ENCODE assay signal across 8 cellular contexts in the genomic region with DNA sequence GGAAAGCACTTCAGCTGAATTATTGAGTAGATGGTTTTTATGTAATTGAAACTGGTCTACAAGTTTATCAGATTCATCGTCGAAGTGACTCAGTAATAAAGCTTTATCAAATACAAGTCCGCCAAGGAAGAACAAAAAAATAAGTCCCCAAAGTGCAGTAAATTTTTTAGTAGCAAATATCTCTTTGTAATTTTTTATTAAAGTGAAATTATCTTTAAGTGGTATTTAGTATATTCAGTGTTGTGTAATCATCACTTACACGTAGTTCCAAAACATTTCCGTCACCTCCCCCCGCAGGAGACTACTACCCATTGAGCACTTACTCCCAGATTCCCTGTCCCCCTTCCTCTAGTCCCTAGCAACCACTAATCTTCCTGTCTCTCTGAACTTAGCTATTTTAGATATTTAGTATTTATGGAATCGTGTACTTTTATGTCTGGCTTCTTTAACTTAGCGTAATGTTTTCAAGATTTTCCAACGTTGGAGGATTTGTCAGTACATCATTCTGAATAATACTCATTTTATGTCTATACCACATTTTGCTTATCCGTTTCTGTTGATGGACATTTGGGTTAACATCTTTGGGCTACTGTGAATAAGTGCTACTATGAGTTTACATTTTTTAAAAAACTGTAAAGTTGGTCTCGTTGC. TPM values are rescaled to one million over a fixed set of nuclear protein-coding genes. Genes with fewer than 3 reads are reported as not detected.
DNase-seq lines count a peak whose midpoint lies in the region; ATAC-seq and TF ChIP-seq lines count a peak whose summit lies in the region.

No MANE protein-coding gene starts in this region.

- no peaks in the 10 kb centered on the region for H3K27me3 ChIP-seq in CD8-positive, alpha-beta memory T cell (ENCODE audit: insufficient read depth, low read length, poor library complexity, severe bottlenecking)
- H3K27me3 ChIP-seq in esophagus squamous epithelium, result no peaks in the 10 kb centered on the region

- CTCF ChIA-PET in CD8-positive, alpha-beta memory T cell (lab: Charles Lee), result interaction anchor here (1.2 to 2.7 kb wide), 2 partner anchors 50 to 172 kb away, joined by 5 to 7 read pairs; no protein-coding TSS in a partner anchor

- no peak for TF ChIP-seq POLR2A in esophagus squamous epithelium (IDR thresholded peaks at IDR 0.05)

- peak overlapping the region; percentile 98 for H3K27ac ChIP-seq in CD8-positive, alpha-beta memory T cell (ENCODE audit: low read depth, low read length)
- peak overlapping the region; percentile 95 to 100 (median 98) for H3K27ac ChIP-seq in esophagus squamous epithelium

- intact Hi-C loops in esophagus squamous epithelium (cut with DNase I) (loop anchor here (10.0 kb wide), 1 partner anchor 50 kb away; a partner anchor contains a TSS), natural killer cell (cut with micrococcal nuclease) (loop anchor here (10.0 kb wide), 1 partner anchor 580 kb away; a partner anchor contains a TSS)

- TF ChIP-seq CTCF in esophagus squamous epithelium (IDR thresholded peaks at IDR 0.05) (no peak), natural killer cell (IDR thresholded peaks at IDR 0.05) (no peak)

- POLR2A ChIA-PET in CD8-positive, alpha-beta memory T cell (lab: Charles Lee), result interaction anchor here (0.6 to 8.8 kb wide), 10 partner anchors 8 to 290 kb away, joined by 3 to 107 read pairs (median 6); a partner anchor contains a TSS

- WGBS in esophagus squamous epithelium, 2 donors, result 0% methylated on average over 11 of the region's 11 CpGs

- peak overlapping the region; percentile 77 for H3K4me3 ChIP-seq in CD8-positive, alpha-beta memory T cell (ENCODE audit: low read length)
- peak overlapping the region; percentile 61 to 96 (median 88) for H3K4me3 ChIP-seq in esophagus squamous epithelium

- peaks cover 49 to 68% (median 64%) of the 10 kb centered on the region in 3 donors for H3K4me1 Mint-ChIP-seq in CD8-positive, alpha-beta memory T cell
- H3K4me1 Mint-ChIP-seq in T-helper 2 cell treated with Interferon-gamma antibody and Interleukin-4, amounts not matched to agents 5 μg/mL and 100 μg/mL, for 36 hours (ENCODE audit: low read depth), result peaks cover 36% of the 10 kb centered on the region
- H3K4me1 Mint-ChIP-seq in natural killer cell, result peaks cover 69 to 70% of the 10 kb centered on the region in 2 donors

- peak in 3 of 5 donors; percentile 27 to 54 (median 37) for DNase-seq in CD8-positive, alpha-beta memory T cell
- peak; percentile 61 for DNase-seq in KBM-7
- no peak for DNase-seq in T-helper 2 cell treated with Interferon-gamma antibody and Interleukin-4, amounts not matched to agents 5 μg/mL and 100 μg/mL, for 36 hours (ENCODE audit: low spot score)
- no peak for DNase-seq in esophagus squamous epithelium (lab: John Stamatoyannopoulos, UW)
- no peak for DNase-seq in natural killer cell
- DNase-seq in NCI-H446 treated with DMSO at 0.1 percent for 48 hours (lab: John Stamatoyannopoulos, UW), result no peak
- DNase-seq in HK-2 (ENCODE audit: unreplicated experiment), result no peak
- DNase-seq in NCI-H187 treated with DMSO at 0.1 percent for 48 hours (lab: John Stamatoyannopoulos, UW), result no peak

- peak in 1 of 3 donors; percentile 8 for ATAC-seq in natural killer cell

- H3K27me3 Mint-ChIP-seq in CD8-positive, alpha-beta memory T cell, result peaks cover 0 to 9% of the 10 kb centered on the region in 2 donors
- peaks cover 2% of the 10 kb centered on the region for H3K27me3 Mint-ChIP-seq in T-helper 2 cell treated with Interferon-gamma antibody and Interleukin-4, amounts not matched to agents 5 μg/mL and 100 μg/mL, for 36 hours (ENCODE audit: low read depth)
- H3K27me3 Mint-ChIP-seq in natural killer cell (ENCODE audit: low read depth in 2 of 2), result peaks cover 0 to 2% of the 10 kb centered on the region in 2 donors

- H3K27ac Mint-ChIP-seq in CD8-positive, alpha-beta memory T cell, result peak overlapping the region; percentile 98 to 100 (median 99)
- H3K27ac Mint-ChIP-seq in T-helper 2 cell treated with Interferon-gamma antibody and Interleukin-4, amounts not matched to agents 5 μg/mL and 100 μg/mL, for 36 hours, result peak overlapping the region; percentile 100
- peak overlapping the region; percentile 97 to 99 for H3K27ac Mint-ChIP-seq in natural killer cell

- H3K9me3 ChIP-seq in CD8-positive, alpha-beta memory T cell (ENCODE audit: low read length), result no peaks in the 10 kb centered on the region
- no peaks in the 10 kb centered on the region for H3K9me3 ChIP-seq in esophagus squamous epithelium

- H3K9me3 Mint-ChIP-seq in CD8-positive, alpha-beta memory T cell, result peaks cover 0 to 3% (median 0%) of the 10 kb centered on the region in 5 donors
- no peaks in the 10 kb centered on the region for H3K9me3 Mint-ChIP-seq in T-helper 2 cell treated with Interferon-gamma antibody and Interleukin-4, amounts not matched to agents 5 μg/mL and 100 μg/mL, for 36 hours
- no peaks in the 10 kb centered on the region for H3K9me3 Mint-ChIP-seq in natural killer cell

- H3K36me3 ChIP-seq in CD8-positive, alpha-beta memory T cell (ENCODE audit: insufficient read depth, low read length), result peaks cover 36% of the 10 kb centered on the region
- peaks cover 15 to 39% (median 26%) of the 10 kb centered on the region in 3 donors for H3K36me3 ChIP-seq in esophagus squamous epithelium

- H3K4me3 Mint-ChIP-seq in CD8-positive, alpha-beta memory T cell, result peak overlapping the region; percentile 94 to 100 (median 97)
- peak overlapping the region; percentile 97 for H3K4me3 Mint-ChIP-seq in T-helper 2 cell treated with Interferon-gamma antibody and Interleukin-4, amounts not matched to agents 5 μg/mL and 100 μg/mL, for 36 hours
- peak overlapping the region; percentile 94 for H3K4me3 Mint-ChIP-seq in natural killer cell

- H3K4me1 ChIP-seq in CD8-positive, alpha-beta memory T cell (ENCODE audit: insufficient read depth, low read length), result peaks cover 50% of the 10 kb centered on the region
- peaks cover 15 to 59% (median 41%) of the 10 kb centered on the region in 3 donors for H3K4me1 ChIP-seq in esophagus squamous epithelium

- peaks cover 39 to 63% (median 47%) of the 10 kb centered on the region in 3 donors for H3K36me3 Mint-ChIP-seq in CD8-positive, alpha-beta memory T cell
- peaks cover 59% of the 10 kb centered on the region for H3K36me3 Mint-ChIP-seq in T-helper 2 cell treated with Interferon-gamma antibody and Interleukin-4, amounts not matched to agents 5 μg/mL and 100 μg/mL, for 36 hours (ENCODE audit: low read depth)
- peaks cover 43% of the 10 kb centered on the region for H3K36me3 Mint-ChIP-seq in natural killer cell

- in situ Hi-C loops in KBM-7 (cut with MboI; ENCODE audit: low pct_unique_long_range_greater_than_20kb, low sequenced_read_pairs), result no loop called here

RNA-seq across cellular contexts. Expression of a gene that starts 1.1 kb away (rescaled TPM):
- total RNA-seq in CD8-positive, alpha-beta memory T cell, result 100 to 1,000 TPM; 572 to 579 TPM
- polyA plus RNA-seq in CD8-positive, alpha-beta memory T cell, result 370 TPM
- total RNA-seq in esophagus squamous epithelium (100 to 1,000 TPM; 111 to 213 (median 185) TPM), natural killer cell (100 to 1,000 TPM; 445 to 526 (median 447) TPM)

RNA-seq across cellular contexts. Expression of a gene that starts 48.0 kb away (rescaled TPM):
- 10 to 100 TPM; 44.9 to 47.6 TPM for total RNA-seq in CD8-positive, alpha-beta memory T cell
- polyA plus RNA-seq in CD8-positive, alpha-beta memory T cell, result 110 TPM
- total RNA-seq in esophagus squamous epithelium, result 10 to 100 TPM; 26.5 to 33.6 (median 30.3) TPM
- total RNA-seq in natural killer cell, result 100 to 1,000 TPM; 105 to 157 (median 126) TPM

Comparison
In these comparisons a context has a peak if more than half of its experiments do, and no peak if none do; other contexts are left out.
1. DNase-seq: peak in CD8-positive, alpha-beta memory T cell (3 of 5) and KBM-7 (single experiment); none in T-helper 2 cell treated with Interferon-gamma antibody and Interleukin-4, amounts not matched to agents 5 μg/mL and 100 μg/mL, for 36 hours (single experiment), esophagus squamous epithelium (single experiment), natural killer cell (single experiment), NCI-H446 treated with DMSO at 0.1 percent for 48 hours (single experiment), HK-2 (single experiment) and NCI-H187 treated with DMSO at 0.1 percent for 48 hours (single experiment).
2. Peak in every context shown above with its lines, with median percentiles within 50 percentile points of each other: H3K27ac Mint-ChIP-seq and H3K4me3 Mint-ChIP-seq.